In the genomic region with DNA sequence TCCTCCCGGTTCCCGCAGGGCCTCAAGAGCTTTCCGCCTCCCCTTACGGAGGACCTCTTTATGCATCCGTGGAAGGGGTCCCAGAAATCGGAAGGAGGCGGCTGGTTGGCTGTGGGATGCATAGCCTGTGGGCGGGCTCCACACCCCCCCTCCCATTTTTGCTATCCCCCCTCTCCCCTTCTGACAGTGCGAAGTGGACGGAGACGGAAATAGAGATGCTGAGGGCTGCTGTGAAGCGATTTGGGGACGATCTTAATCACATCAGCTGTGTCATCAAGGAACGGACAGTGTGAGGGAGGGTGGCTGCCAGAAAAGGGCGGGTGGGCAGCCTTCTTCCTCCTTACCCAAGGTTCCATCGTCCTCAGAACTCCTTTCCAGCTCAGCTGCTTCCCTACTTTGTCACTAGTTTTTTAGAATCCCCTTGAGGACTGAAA, we compare ENCODE assay signal across 1 cellular context.
TF ChIP-seq lines count a peak whose summit lies in the region.

No MANE protein-coding gene starts in this region.

TF ChIP-seq in HCT116, 20 proteins besides CTCF, POLR2A, EP300 and RAD21 (continued from another document):
- TF ChIP-seq, protein P1, sequence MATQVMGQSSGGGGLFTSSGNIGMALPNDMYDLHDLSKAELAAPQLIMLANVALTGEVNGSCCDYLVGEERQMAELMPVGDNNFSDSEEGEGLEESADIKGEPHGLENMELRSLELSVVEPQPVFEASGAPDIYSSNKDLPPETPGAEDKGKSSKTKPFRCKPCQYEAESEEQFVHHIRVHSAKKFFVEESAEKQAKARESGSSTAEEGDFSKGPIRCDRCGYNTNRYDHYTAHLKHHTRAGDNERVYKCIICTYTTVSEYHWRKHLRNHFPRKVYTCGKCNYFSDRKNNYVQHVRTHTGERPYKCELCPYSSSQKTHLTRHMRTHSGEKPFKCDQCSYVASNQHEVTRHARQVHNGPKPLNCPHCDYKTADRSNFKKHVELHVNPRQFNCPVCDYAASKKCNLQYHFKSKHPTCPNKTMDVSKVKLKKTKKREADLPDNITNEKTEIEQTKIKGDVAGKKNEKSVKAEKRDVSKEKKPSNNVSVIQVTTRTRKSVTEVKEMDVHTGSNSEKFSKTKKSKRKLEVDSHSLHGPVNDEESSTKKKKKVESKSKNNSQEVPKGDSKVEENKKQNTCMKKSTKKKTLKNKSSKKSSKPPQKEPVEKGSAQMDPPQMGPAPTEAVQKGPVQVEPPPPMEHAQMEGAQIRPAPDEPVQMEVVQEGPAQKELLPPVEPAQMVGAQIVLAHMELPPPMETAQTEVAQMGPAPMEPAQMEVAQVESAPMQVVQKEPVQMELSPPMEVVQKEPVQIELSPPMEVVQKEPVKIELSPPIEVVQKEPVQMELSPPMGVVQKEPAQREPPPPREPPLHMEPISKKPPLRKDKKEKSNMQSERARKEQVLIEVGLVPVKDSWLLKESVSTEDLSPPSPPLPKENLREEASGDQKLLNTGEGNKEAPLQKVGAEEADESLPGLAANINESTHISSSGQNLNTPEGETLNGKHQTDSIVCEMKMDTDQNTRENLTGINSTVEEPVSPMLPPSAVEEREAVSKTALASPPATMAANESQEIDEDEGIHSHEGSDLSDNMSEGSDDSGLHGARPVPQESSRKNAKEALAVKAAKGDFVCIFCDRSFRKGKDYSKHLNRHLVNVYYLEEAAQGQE (IDR thresholded peaks at IDR 0.05; ENCODE audit: low read depth) = no peak
- TF ChIP-seq, protein P2, sequence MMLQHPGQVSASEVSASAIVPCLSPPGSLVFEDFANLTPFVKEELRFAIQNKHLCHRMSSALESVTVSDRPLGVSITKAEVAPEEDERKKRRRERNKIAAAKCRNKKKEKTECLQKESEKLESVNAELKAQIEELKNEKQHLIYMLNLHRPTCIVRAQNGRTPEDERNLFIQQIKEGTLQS (IDR thresholded peaks at IDR 0.05) = no peak
- TF ChIP-seq, protein P3, sequence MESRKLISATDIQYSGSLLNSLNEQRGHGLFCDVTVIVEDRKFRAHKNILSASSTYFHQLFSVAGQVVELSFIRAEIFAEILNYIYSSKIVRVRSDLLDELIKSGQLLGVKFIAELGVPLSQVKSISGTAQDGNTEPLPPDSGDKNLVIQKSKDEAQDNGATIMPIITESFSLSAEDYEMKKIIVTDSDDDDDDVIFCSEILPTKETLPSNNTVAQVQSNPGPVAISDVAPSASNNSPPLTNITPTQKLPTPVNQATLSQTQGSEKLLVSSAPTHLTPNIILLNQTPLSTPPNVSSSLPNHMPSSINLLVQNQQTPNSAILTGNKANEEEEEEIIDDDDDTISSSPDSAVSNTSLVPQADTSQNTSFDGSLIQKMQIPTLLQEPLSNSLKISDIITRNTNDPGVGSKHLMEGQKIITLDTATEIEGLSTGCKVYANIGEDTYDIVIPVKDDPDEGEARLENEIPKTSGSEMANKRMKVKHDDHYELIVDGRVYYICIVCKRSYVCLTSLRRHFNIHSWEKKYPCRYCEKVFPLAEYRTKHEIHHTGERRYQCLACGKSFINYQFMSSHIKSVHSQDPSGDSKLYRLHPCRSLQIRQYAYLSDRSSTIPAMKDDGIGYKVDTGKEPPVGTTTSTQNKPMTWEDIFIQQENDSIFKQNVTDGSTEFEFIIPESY (IDR thresholded peaks at IDR 0.05; ENCODE audit: extremely low read depth, insufficient replicate concordance, low read length) = no peak
- no peak for TF ChIP-seq EZH2 (IDR thresholded peaks at IDR 0.05)
- TF ChIP-seq YY1 (IDR thresholded peaks at IDR 0.05; ENCODE audit: extremely low read depth, insufficient replicate concordance, low read depth, low read length) = no peak
- TF ChIP-seq ZNF274 (IDR thresholded peaks at IDR 0.05; ENCODE audit: low read depth, low read length) = no peak
TF ChIP-seq in HCT116: peak in this region for 0.
